Comparison of ENCODE assay signal across 1 cellular context in the genomic region with DNA sequence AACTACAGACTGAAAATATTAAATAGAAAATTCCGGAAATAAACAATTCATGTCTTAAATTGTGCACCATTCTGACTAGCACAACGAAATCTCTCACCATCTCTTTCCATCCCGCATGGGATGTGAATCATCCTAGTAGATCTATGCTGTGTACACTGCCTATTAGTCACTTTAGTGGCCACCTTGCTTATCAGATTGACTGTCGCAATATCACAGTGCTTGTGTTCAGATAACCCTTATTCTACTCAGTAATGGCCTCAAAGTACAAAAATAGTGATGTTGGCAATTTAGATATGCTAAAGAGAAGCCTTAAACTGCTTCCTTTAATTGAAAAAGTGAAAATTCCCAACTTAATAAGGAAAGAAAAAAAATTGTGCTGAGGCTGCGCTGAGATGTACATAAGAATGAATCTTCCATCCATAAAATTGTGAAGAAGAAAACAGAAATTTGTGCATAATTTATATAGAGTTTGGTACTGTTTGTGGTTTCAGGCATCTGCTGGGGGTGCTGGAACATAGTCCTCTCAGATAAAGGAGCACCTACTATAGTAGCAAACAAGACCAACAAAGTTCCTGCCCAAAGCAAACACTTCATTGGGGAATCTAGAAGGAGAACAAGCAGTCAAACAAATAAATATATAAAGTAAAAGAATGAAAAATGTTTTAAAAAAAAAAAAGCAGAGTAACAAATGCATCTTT.
TF ChIP-seq lines count a peak whose summit lies in the region.

No MANE protein-coding gene starts in this region.

TF ChIP-seq in A549, 52 proteins besides CTCF, POLR2A, EP300 and RAD21 (continued from another document):
- no peak for TF ChIP-seq KDM5A (IDR thresholded peaks at IDR 0.05)
- TF ChIP-seq BHLHE40 (IDR thresholded peaks at IDR 0.05; ENCODE audit: low read depth, low read length) = no peak
- no peak for TF ChIP-seq MAZ (IDR thresholded peaks at IDR 0.05; ENCODE audit: borderline replicate concordance, low read depth, low read length)
- TF ChIP-seq NR3C1 (IDR thresholded peaks at IDR 0.05) = no peak
- TF ChIP-seq ZNF302 (CRISPR knock-in tag; IDR thresholded peaks at IDR 0.05) = no peak
- TF ChIP-seq ZSCAN20 (CRISPR knock-in tag; IDR thresholded peaks at IDR 0.05) = no peak
- TF ChIP-seq, protein P1, sequence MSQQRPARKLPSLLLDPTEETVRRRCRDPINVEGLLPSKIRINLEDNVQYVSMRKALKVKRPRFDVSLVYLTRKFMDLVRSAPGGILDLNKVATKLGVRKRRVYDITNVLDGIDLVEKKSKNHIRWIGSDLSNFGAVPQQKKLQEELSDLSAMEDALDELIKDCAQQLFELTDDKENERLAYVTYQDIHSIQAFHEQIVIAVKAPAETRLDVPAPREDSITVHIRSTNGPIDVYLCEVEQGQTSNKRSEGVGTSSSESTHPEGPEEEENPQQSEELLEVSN (IDR thresholded peaks at IDR 0.05; ENCODE audit: borderline replicate concordance, low read depth) = no peak
- no peak for TF ChIP-seq SMC3 (IDR thresholded peaks at IDR 0.05)
- TF ChIP-seq, protein P2, sequence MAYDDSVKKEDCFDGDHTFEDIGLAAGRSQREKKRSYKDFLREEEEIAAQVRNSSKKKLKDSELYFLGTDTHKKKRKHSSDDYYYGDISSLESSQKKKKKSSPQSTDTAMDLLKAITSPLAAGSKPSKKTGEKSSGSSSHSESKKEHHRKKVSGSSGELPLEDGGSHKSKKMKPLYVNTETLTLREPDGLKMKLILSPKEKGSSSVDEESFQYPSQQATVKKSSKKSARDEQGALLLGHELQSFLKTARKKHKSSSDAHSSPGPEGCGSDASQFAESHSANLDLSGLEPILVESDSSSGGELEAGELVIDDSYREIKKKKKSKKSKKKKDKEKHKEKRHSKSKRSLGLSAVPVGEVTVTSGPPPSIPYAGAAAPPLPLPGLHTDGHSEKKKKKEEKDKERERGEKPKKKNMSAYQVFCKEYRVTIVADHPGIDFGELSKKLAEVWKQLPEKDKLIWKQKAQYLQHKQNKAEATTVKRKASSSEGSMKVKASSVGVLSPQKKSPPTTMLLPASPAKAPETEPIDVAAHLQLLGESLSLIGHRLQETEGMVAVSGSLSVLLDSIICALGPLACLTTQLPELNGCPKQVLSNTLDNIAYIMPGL (CRISPR knock-in tag; IDR thresholded peaks at IDR 0.05; ENCODE audit: borderline replicate concordance) = no peak
- no peak for TF ChIP-seq PHF8 (IDR thresholded peaks at IDR 0.05; ENCODE audit: borderline replicate concordance, low read depth)
- TF ChIP-seq HOXA7 (CRISPR knock-in tag; IDR thresholded peaks at IDR 0.05) = no peak
- TF ChIP-seq SREBF2 (IDR thresholded peaks at IDR 0.05) = no peak
- TF ChIP-seq RARB (CRISPR knock-in tag; IDR thresholded peaks at IDR 0.05) = no peak
- no peak for TF ChIP-seq ELK1 (IDR thresholded peaks at IDR 0.05; ENCODE audit: low read depth, low read length)
- no peak for TF ChIP-seq NPAS2 (CRISPR knock-in tag; IDR thresholded peaks at IDR 0.05; ENCODE audit: borderline replicate concordance)
- no peak for TF ChIP-seq MYC (IDR thresholded peaks at IDR 0.05; ENCODE audit: borderline replicate concordance, low read length)
- no peak; the same call in 1 of the 2 replicates for TF ChIP-seq HES2 (IDR thresholded peaks at IDR 0.05)
- TF ChIP-seq HOXB5 (CRISPR knock-in tag; IDR thresholded peaks at IDR 0.05) = no peak
- no peak for TF ChIP-seq CBX2 (IDR thresholded peaks at IDR 0.05; ENCODE audit: borderline replicate concordance, low read depth)
- no peak for TF ChIP-seq EHF (CRISPR knock-in tag; IDR thresholded peaks at IDR 0.05)
- TF ChIP-seq, protein P3, sequence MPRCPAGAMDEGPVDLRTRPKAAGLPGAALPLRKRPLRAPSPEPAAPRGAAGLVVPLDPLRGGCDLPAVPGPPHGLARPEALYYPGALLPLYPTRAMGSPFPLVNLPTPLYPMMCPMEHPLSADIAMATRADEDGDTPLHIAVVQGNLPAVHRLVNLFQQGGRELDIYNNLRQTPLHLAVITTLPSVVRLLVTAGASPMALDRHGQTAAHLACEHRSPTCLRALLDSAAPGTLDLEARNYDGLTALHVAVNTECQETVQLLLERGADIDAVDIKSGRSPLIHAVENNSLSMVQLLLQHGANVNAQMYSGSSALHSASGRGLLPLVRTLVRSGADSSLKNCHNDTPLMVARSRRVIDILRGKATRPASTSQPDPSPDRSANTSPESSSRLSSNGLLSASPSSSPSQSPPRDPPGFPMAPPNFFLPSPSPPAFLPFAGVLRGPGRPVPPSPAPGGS (IDR thresholded peaks at IDR 0.05) = no peak
- TF ChIP-seq KDM1A (IDR thresholded peaks at IDR 0.05; ENCODE audit: low read depth) = no peak
- peak; percentile 70 for TF ChIP-seq JUNB (IDR thresholded peaks at IDR 0.05)
- TF ChIP-seq RFX5 (IDR thresholded peaks at IDR 0.05) = no peak
- TF ChIP-seq RNF2 (IDR thresholded peaks at IDR 0.05; ENCODE audit: borderline replicate concordance, low read depth) = no peak
- TF ChIP-seq, protein P4, sequence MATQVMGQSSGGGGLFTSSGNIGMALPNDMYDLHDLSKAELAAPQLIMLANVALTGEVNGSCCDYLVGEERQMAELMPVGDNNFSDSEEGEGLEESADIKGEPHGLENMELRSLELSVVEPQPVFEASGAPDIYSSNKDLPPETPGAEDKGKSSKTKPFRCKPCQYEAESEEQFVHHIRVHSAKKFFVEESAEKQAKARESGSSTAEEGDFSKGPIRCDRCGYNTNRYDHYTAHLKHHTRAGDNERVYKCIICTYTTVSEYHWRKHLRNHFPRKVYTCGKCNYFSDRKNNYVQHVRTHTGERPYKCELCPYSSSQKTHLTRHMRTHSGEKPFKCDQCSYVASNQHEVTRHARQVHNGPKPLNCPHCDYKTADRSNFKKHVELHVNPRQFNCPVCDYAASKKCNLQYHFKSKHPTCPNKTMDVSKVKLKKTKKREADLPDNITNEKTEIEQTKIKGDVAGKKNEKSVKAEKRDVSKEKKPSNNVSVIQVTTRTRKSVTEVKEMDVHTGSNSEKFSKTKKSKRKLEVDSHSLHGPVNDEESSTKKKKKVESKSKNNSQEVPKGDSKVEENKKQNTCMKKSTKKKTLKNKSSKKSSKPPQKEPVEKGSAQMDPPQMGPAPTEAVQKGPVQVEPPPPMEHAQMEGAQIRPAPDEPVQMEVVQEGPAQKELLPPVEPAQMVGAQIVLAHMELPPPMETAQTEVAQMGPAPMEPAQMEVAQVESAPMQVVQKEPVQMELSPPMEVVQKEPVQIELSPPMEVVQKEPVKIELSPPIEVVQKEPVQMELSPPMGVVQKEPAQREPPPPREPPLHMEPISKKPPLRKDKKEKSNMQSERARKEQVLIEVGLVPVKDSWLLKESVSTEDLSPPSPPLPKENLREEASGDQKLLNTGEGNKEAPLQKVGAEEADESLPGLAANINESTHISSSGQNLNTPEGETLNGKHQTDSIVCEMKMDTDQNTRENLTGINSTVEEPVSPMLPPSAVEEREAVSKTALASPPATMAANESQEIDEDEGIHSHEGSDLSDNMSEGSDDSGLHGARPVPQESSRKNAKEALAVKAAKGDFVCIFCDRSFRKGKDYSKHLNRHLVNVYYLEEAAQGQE (IDR thresholded peaks at IDR 0.05) = no peak
- no peak for TF ChIP-seq RCOR1 (IDR thresholded peaks at IDR 0.05; ENCODE audit: low read depth, low read length)
- TF ChIP-seq ZC3H11A (IDR thresholded peaks at IDR 0.05) = no peak
- no peak for TF ChIP-seq EHMT2 (IDR thresholded peaks at IDR 0.05; ENCODE audit: low read depth)
- TF ChIP-seq MAX (IDR thresholded peaks at IDR 0.05) = no peak
- no peak for TF ChIP-seq TP53 (CRISPR knock-in tag; IDR thresholded peaks at IDR 0.05)
- TF ChIP-seq HEYL (CRISPR knock-in tag; IDR thresholded peaks at IDR 0.05) = no peak
- TF ChIP-seq CBX8 (IDR thresholded peaks at IDR 0.05) = no peak
- peak; percentile 65; the same call in 1 of the 2 replicates for TF ChIP-seq FOSL2 (IDR thresholded peaks at IDR 0.05)
- TF ChIP-seq FOSL2 (CRISPR knock-in tag; IDR thresholded peaks at IDR 0.05) = peak; percentile 89
- TF ChIP-seq MAFK (IDR thresholded peaks at IDR 0.05; ENCODE audit: partially characterized antibody) = peak; percentile 60
- no peak for TF ChIP-seq ATOH8 (CRISPR knock-in tag; IDR thresholded peaks at IDR 0.05; ENCODE audit: low read depth)
- peak; percentile 73 to 90 for TF ChIP-seq CEBPB (IDR thresholded peaks at IDR 0.05)
- TF ChIP-seq JUN (IDR thresholded peaks at IDR 0.05) = 0 out of 5 replicates have a peak, but pooled peaks of 1 of the 2 experiments have one; percentile 23
- TF ChIP-seq ESRRA (IDR thresholded peaks at IDR 0.05; ENCODE audit: borderline replicate concordance, low read length) = no peak
- TF ChIP-seq HOXB13 (CRISPR knock-in tag; IDR thresholded peaks at IDR 0.05; ENCODE audit: low read depth) = no peak
- TF ChIP-seq, protein P5, sequence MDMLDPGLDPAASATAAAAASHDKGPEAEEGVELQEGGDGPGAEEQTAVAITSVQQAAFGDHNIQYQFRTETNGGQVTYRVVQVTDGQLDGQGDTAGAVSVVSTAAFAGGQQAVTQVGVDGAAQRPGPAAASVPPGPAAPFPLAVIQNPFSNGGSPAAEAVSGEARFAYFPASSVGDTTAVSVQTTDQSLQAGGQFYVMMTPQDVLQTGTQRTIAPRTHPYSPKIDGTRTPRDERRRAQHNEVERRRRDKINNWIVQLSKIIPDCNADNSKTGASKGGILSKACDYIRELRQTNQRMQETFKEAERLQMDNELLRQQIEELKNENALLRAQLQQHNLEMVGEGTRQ (IDR thresholded peaks at IDR 0.05) = no peak
